8 cellular contexts compared by ENCODE assay signal in the genomic region with DNA sequence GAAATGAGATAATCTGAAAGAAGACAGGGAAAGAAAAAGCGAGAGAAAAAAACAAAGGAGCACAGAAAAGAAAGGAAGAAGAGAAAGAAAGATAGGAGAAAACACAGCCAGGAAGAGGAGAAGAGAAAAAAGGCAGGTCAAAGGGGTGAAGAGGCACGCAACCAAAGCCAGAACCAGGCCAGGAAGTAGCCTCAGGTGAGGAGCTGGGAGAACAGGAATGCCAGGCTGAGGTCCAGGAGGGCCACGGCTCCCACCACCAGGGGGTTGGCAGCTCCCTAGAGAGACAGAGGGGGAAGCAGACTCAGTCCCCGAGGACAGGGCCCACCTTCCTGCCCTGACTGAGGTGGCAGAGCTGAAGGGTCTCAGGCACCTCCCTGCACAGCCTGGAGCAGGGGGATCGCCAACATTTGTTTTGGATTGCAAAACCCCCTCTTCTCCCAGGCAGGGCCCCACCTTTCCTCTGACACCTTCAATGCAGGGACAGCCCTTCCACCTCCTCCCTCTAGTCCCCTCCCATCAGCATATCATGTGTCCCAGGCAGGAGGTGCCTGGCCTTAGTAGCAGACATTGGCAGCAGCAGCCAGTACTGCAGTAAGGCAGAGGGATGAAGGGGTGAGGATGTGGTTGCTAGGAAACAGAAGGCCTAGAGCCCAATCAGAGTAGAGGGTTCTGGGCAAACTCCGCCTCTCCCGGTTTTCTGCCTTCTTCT. TPM values are rescaled to one million over a fixed set of nuclear protein-coding genes. Genes with fewer than 3 reads are reported as not detected.
A peak's percentile ranks its signal among the peaks of the same experiment; 100 is the strongest.
DNase-seq lines count a peak whose midpoint lies in the region; ATAC-seq and TF ChIP-seq lines count a peak whose summit lies in the region.

No MANE protein-coding gene starts in this region.

- no peaks in the 10 kb centered on the region for H3K27me3 ChIP-seq in PC-9 (ENCODE audit: insufficient read depth, low read depth)

- H3K4me3 ChIP-seq in PC-9 = no peak overlapping the region

- peaks cover 24% of the 10 kb centered on the region for H3K4me1 ChIP-seq in PC-9 (replicated peaks; ENCODE audit: insufficient read depth)

- H2AFZ ChIP-seq in PC-9 = no peak overlapping the region

- H3K9me2 ChIP-seq in PC-9 (ENCODE audit: insufficient read depth) = no peaks in the 10 kb centered on the region

- no peaks in the 10 kb centered on the region for H3K36me3 ChIP-seq in PC-9 (ENCODE audit: low read depth)

- peak overlapping the region; percentile 81 for H3K4me2 ChIP-seq in PC-9

- intact Hi-C loops in left ventricle myocardium superior (cut with micrococcal nuclease) (no loop called here), Right ventricle myocardium inferior (cut with DNase I) (loop anchor here (10.0 kb wide), 1 partner anchor 305 kb away; no protein-coding TSS in a partner anchor), PC-9 (cut with micrococcal nuclease; ENCODE audit: unreplicated experiment) (no loop called here)

- BruUV-seq in PC-9 (replicated peaks; lab: Mats Ljungman, UMichigan) = no TSS peak

- H3K9me3 ChIP-seq in PC-9 (ENCODE audit: insufficient read depth, low read depth) = no peaks in the 10 kb centered on the region

- no peaks in the 10 kb centered on the region for H4K20me1 ChIP-seq in PC-9 (ENCODE audit: insufficient read depth)

- POLR2A ChIA-PET in PC-9 (lab: Charles Lee; ENCODE audit: unreplicated experiment) = interaction anchor here (0.5 kb wide), 1 partner anchor 498 kb away, joined by 4 read pairs; no protein-coding TSS in a partner anchor

- TF ChIP-seq CTCF in PC-9 (conservative IDR thresholded peaks at IDR 0.05) = peak; percentile 47

- H3K27ac ChIP-seq in PC-9 = peak overlapping the region; percentile 53; the same call in 1 of the 2 replicates

- H3K79me2 ChIP-seq in PC-9 (ENCODE audit: low read depth) = peaks cover 13% of the 10 kb centered on the region

- ATAC-seq in left ventricle myocardium superior (peak; percentile 18), Right ventricle myocardium inferior (no peak), esophagus mucosa (peak; percentile 60), HG02885 (IDR thresholded peaks at IDR 0.05; ENCODE audit: poor library complexity, unreplicated experiment) (no peak), HG03025 (IDR thresholded peaks at IDR 0.05; ENCODE audit: low FRiP score, unreplicated experiment) (no peak)

- CTCF ChIA-PET in PC-9 (lab: Charles Lee) = no interaction called here

- H3F3A ChIP-seq in PC-9 (ENCODE audit: insufficient read depth, low read depth) = peaks cover 7% of the 10 kb centered on the region; the same call in 1 of the 2 replicates

- DNase-seq in left ventricle myocardium superior (no peak), Right ventricle myocardium inferior (ENCODE audit: missing footprints) (no peak), PC-9 (peak; percentile 68 to 85), GF-D8 (lab: John Stamatoyannopoulos, UW) (no peak), dermis blood vessel endothelial cell (no peak)

RNA-seq across cellular contexts. Expression of a gene that starts 2.0 kb away (rescaled TPM):
- total RNA-seq in left ventricle myocardium superior (15.5 TPM), Right ventricle myocardium inferior (15.5 TPM), PC-9 (2021) (128 and 160 TPM in 2 replicates), esophagus mucosa (81.3 TPM), dermis blood vessel endothelial cell (28.8 and 29.6 TPM in 2 replicates)

RNA-seq across cellular contexts. Expression of a gene that starts 9.0 kb away (rescaled TPM):
- total RNA-seq in left ventricle myocardium superior (0.22 TPM), Right ventricle myocardium inferior (0.24 TPM), PC-9 (2021) (not detected in 2 replicates), esophagus mucosa (0.04 TPM), dermis blood vessel endothelial cell (not detected in 2 replicates)

RNA-seq across cellular contexts. Expression of a gene that starts 13.5 kb away (rescaled TPM):
- total RNA-seq in left ventricle myocardium superior (20.2 TPM), Right ventricle myocardium inferior (16.0 TPM), PC-9 (2021) (3.4 and 4.1 TPM in 2 replicates), esophagus mucosa (7.6 TPM), dermis blood vessel endothelial cell (6.0 and 10.6 TPM in 2 replicates)

RNA-seq across cellular contexts. Expression of a gene that starts 18.0 kb away (rescaled TPM):
- 1.0 TPM for total RNA-seq in left ventricle myocardium superior
- 0.60 TPM for total RNA-seq in Right ventricle myocardium inferior
- 3.7 and 5.3 TPM in 2 replicates for total RNA-seq in PC-9 (2021)
- total RNA-seq in esophagus mucosa = 0.44 TPM
- total RNA-seq in dermis blood vessel endothelial cell = 0.17 and 0.23 TPM in 2 replicates

Comparison
In these comparisons a context has a peak if more than half of its experiments do, and no peak if none do; other contexts are left out.
1. ATAC-seq: peak in left ventricle myocardium superior (single experiment) and esophagus mucosa (single experiment); none in Right ventricle myocardium inferior (single experiment), HG02885 (single experiment) and HG03025 (single experiment).
2. DNase-seq: peak in PC-9 (2 of 2); none in left ventricle myocardium superior (single experiment), Right ventricle myocardium inferior (single experiment), GF-D8 (single experiment) and dermis blood vessel endothelial cell (single experiment).